In the genomic region with DNA sequence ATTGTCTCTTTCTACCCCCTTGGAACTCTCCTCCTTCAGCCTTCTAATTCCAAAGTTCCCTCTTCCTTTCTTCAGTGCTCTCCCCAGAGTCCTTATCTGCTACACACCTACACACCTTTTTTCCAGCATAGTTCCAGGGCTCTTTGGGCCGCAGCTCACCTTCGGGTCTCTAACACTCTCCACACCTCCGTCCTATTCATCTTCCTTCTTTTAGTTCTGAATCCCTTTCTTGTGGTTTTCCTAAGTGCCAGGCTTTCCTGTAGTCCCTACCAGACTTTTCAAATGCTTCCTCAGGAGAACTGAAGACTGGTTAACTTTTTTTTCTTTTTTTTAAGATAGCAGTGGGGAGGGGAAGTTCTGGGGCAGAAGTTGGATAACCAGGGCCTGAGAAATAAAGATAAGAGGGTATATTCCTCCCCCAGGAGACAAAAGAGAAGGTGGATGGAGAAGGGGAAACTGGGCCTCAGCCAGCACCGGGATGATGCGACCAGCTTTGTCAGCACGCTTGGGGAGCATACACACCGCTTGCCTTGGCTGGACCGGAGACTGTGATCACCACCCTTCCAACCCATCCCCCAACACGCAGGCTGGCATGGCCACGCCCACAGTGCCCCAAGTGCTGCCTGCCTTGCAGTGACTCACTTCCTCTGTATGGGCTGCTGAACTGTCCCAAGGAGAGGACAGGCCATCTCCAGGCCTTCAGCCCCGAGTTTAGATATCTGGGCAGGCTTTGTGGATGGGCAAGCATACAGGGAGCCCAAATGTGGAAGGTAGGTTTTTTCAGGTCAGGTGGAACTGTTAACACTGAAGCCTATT, we compare ENCODE assay signal across 8 cellular contexts. TPM values are rescaled to one million over a fixed set of nuclear protein-coding genes. Genes with fewer than 3 reads are reported as not detected.
DNase-seq lines count a peak whose midpoint lies in the region; ATAC-seq and TF ChIP-seq lines count a peak whose summit lies in the region.

No MANE protein-coding gene starts in this region.

- H3K4me3 Mint-ChIP-seq in Caco-2 (ENCODE audit: unreplicated experiment) = peak overlapping the region; percentile 91

- no peaks in the 10 kb centered on the region for H3K9me3 Mint-ChIP-seq in Caco-2 (ENCODE audit: unreplicated experiment)

- no peak overlapping the region for H3K4me3 ChIP-seq in Caco-2 (ENCODE audit: low read depth, low read length)
- no peak overlapping the region for H3K4me3 ChIP-seq in mesodermal cell (ENCODE audit: extremely low read depth, insufficient read depth, low read length, poor library complexity, severe bottlenecking)

- H3K27ac ChIP-seq in mesodermal cell (ENCODE audit: low read depth, low read length, severe bottlenecking) = peak overlapping the region; percentile 85

- POLR2A ChIA-PET in Caco-2 (lab: Charles Lee) = interaction anchor here (0.5 to 0.6 kb wide), 3 partner anchors 18 to 398 kb away, joined by 3 to 7 read pairs (median 4); no protein-coding TSS in a partner anchor

- 62% methylated on average over 5 to 6 of the region's 11 CpGs for WGBS in mesodermal cell (ENCODE audit: insufficient coverage in 2 of 2), 2 experiments

- CTCF ChIA-PET in Caco-2 (lab: Charles Lee) = interaction anchor here (0.7 to 2.3 kb wide), 3 partner anchors 11 to 30 kb away, joined by 4 to 8 read pairs (median 7); a partner anchor contains a TSS

- no TSS peak for BruUV-seq in Caco-2 (replicated peaks; lab: Mats Ljungman, UMichigan)

- intact Hi-C loops in Caco-2 (cut with micrococcal nuclease; ENCODE audit: unreplicated experiment) = loop anchor here (10.0 kb wide), 1 partner anchor 412 kb away; no protein-coding TSS in a partner anchor

- H3K4me1 Mint-ChIP-seq in Caco-2 (ENCODE audit: low read depth, unreplicated experiment) = peaks cover 41% of the 10 kb centered on the region

- peak overlapping the region; percentile 74 for H3K27ac Mint-ChIP-seq in Caco-2 (ENCODE audit: unreplicated experiment)

- peaks cover 75% of the 10 kb centered on the region for H3K4me1 ChIP-seq in Caco-2
- H3K4me1 ChIP-seq in mesodermal cell (ENCODE audit: control insufficient read depth, insufficient read depth, low read length, poor library complexity, severe bottlenecking) = peaks cover 41% of the 10 kb centered on the region

- H3K36me3 Mint-ChIP-seq in Caco-2 (ENCODE audit: insufficient read depth, unreplicated experiment) = peaks cover 23% of the 10 kb centered on the region

- no peaks in the 10 kb centered on the region for H3K36me3 ChIP-seq in Caco-2 (ENCODE audit: control insufficient read depth, insufficient read depth, low read length)
- H3K36me3 ChIP-seq in mesodermal cell (ENCODE audit: control insufficient read depth, insufficient read depth, low read length) = no peaks in the 10 kb centered on the region

- ATAC-seq in GM19328 (IDR thresholded peaks at IDR 0.05; ENCODE audit: unreplicated experiment) = no peak

- DNase-seq in Caco-2 = peak in 1 of 2 experiments; percentile 27
- DNase-seq in NCI-H460 (ENCODE audit: extremely low read depth, low read depth) = peak; percentile 97
- peak; percentile 66 for DNase-seq in activated CD4-positive, alpha-beta T cell treated with anti-CD3 and anti-CD28 coated beads, Interleukin-2, amount 50 U/mL, for 1 hour
- peak; percentile 73 for DNase-seq in dermis blood vessel endothelial cell
- peak; percentile 41 for DNase-seq in stimulated activated CD8-positive, alpha-beta memory T cell treated with anti-CD3 and anti-CD28 coated beads, Interleukin-15, amount 100 ng/mL, for 24 hours (ENCODE audit: low read depth)
- no peak for DNase-seq in middle frontal gyrus (ENCODE audit: extremely low spot score, low spot score)

- TF ChIP-seq CTCF in Caco-2 (IDR thresholded peaks at IDR 0.05; ENCODE audit: insufficient read depth in 1 of 2, low read depth in 1 of 2, low read length in 1 of 2, severe bottlenecking in 1 of 2, unreplicated experiment in 1 of 2) = no peak

- no peaks in the 10 kb centered on the region for H3K9me3 ChIP-seq in Caco-2
- no peaks in the 10 kb centered on the region for H3K9me3 ChIP-seq in mesodermal cell (ENCODE audit: control insufficient read depth, low read length)

- H3K27me3 ChIP-seq in Caco-2 (replicated peaks; ENCODE audit: control insufficient read depth, insufficient read depth, low read length) = no peaks in the 10 kb centered on the region

- no peaks in the 10 kb centered on the region for H3K27me3 Mint-ChIP-seq in Caco-2 (ENCODE audit: insufficient read depth, unreplicated experiment)

RNA-seq across cellular contexts. Expression of a gene that starts 2.5 kb away (rescaled TPM):
- total RNA-seq in Caco-2 (2022) = 360 and 379 TPM in 2 replicates
- 354 and 361 TPM in 2 replicates for total RNA-seq in NCI-H460 (2014; rRNA removed; shearing (Covaris generic))
- 209 and 239 TPM in 2 replicates for polyA plus RNA-seq in NCI-H460 (2014; cell fraction: nucleus; rRNA removed)
- 71.6 and 96.6 TPM in 2 replicates for total RNA-seq in dermis blood vessel endothelial cell
- polyA plus RNA-seq in mesodermal cell (2013, experiment 1 of 2) = 131 TPM
- polyA plus RNA-seq in mesodermal cell (2013, experiment 2 of 2) = 131 TPM

RNA-seq across cellular contexts. Expression of a gene that starts 5.0 kb away (rescaled TPM):
- total RNA-seq in Caco-2 (2022) (30.0 and 42.5 TPM in 2 replicates), dermis blood vessel endothelial cell (not detected in 2 replicates)
- total RNA-seq in NCI-H460 (2014; rRNA removed; shearing (Covaris generic)) = 0.10 and 0.61 TPM in 2 replicates
- 0.81 and 1.1 TPM in 2 replicates for polyA plus RNA-seq in NCI-H460 (2014; cell fraction: nucleus; rRNA removed)
- 0.15 TPM for polyA plus RNA-seq in mesodermal cell (2013, experiment 1 of 2)
- polyA plus RNA-seq in mesodermal cell (2013, experiment 2 of 2) = 0.20 TPM

RNA-seq across cellular contexts. Expression of a gene that starts 29.6 kb away (rescaled TPM):
- total RNA-seq in Caco-2 (2022) (15.6 and 16.9 TPM in 2 replicates), dermis blood vessel endothelial cell (10.0 and 15.0 TPM in 2 replicates)
- 12.1 and 13.4 TPM in 2 replicates for total RNA-seq in NCI-H460 (2014; rRNA removed; shearing (Covaris generic))
- polyA plus RNA-seq in NCI-H460 (2014; cell fraction: nucleus; rRNA removed) = 11.6 and 16.2 TPM in 2 replicates
- 9.3 TPM for polyA plus RNA-seq in mesodermal cell (2013, experiment 1 of 2)
- 8.0 TPM for polyA plus RNA-seq in mesodermal cell (2013, experiment 2 of 2)

RNA-seq across cellular contexts. Expression of a gene that starts 31.2 kb away (rescaled TPM):
- 24.2 and 24.3 TPM in 2 replicates for total RNA-seq in Caco-2 (2022)
- total RNA-seq in NCI-H460 (2014; rRNA removed; shearing (Covaris generic)) = 22.7 and 24.7 TPM in 2 replicates
- polyA plus RNA-seq in NCI-H460 (2014; cell fraction: nucleus; rRNA removed) = 14.6 and 21.4 TPM in 2 replicates
- 6.0 and 8.7 TPM in 2 replicates for total RNA-seq in dermis blood vessel endothelial cell
- 23.6 TPM for polyA plus RNA-seq in mesodermal cell (2013, experiment 1 of 2)
- 21.8 TPM for polyA plus RNA-seq in mesodermal cell (2013, experiment 2 of 2)

RNA-seq across cellular contexts. Expression of a gene that starts 50.9 kb away (rescaled TPM):
- total RNA-seq in Caco-2 (2022) (45.0 and 46.7 TPM in 2 replicates), dermis blood vessel endothelial cell (38.1 and 45.3 TPM in 2 replicates)
- total RNA-seq in NCI-H460 (2014; rRNA removed; shearing (Covaris generic)) = 46.5 and 53.6 TPM in 2 replicates
- 52.5 and 63.8 TPM in 2 replicates for polyA plus RNA-seq in NCI-H460 (2014; cell fraction: nucleus; rRNA removed)
- 39.5 TPM for polyA plus RNA-seq in mesodermal cell (2013, experiment 1 of 2)
- polyA plus RNA-seq in mesodermal cell (2013, experiment 2 of 2) = 37.1 TPM

Comparison
In these comparisons a context has a peak if more than half of its experiments do, and no peak if none do; other contexts are left out.
1. RNA of a gene that starts 5.0 kb away (total RNA-seq): 30.0 to 42.5 TPM in Caco-2; 0.10 to 0.61 TPM in NCI-H460 and not detected in dermis blood vessel endothelial cell; every median in the first group is over 10 times any median in the second.